20 cellular contexts compared by ENCODE assay signal in genomic region chr1:45890078-45890477, GRCh38.
DNase-seq lines count a peak whose midpoint lies in the region; ATAC-seq and TF ChIP-seq lines count a peak whose summit lies in the region.
"Had no signal": no experiment of that assay in that cellular context is flagged by ENCODE, and none has a peak within 500 bp of the region (broad histone marks: within the 10 kb centered on the region; RNA-seq: fewer than 3 reads in every experiment).

No MANE protein-coding gene starts in this region.

- H3K9me3 Mint-ChIP-seq in activated T-cell treated with anti-CD3 and anti-CD28 coated beads, Interleukin-2, amount 50 U/mL, for 72 hours: peaks cover 0 to 2% of the 10 kb centered on the region in 2 donors
- peaks cover 12% of the 10 kb centered on the region for H3K9me3 Mint-ChIP-seq in nephron progenitor cell
- H3K9me3 Mint-ChIP-seq: CD8-positive, alpha-beta T cell had no signal

- H3K36me3 ChIP-seq in Panc1 (ENCODE audit: control insufficient read depth, insufficient read depth, low read length): no peaks in the 10 kb centered on the region
- H3K36me3 ChIP-seq: HAP-1 had no signal

- DNase-seq in activated T-cell treated with anti-CD3 and anti-CD28 coated beads, Interleukin-2, amount 50 U/mL, for 72 hours: no peak
- DNase-seq in activated T-cell treated with anti-CD3 and anti-CD28 coated beads, Interleukin-2, amount 50 U/mL, for 48 hours: no peak
- no peak for DNase-seq in Panc1 (ENCODE audit: low read depth, low spot score)
- no peak for DNase-seq in nephron progenitor cell
- no peak for DNase-seq in mesenteric fat pad (ENCODE audit: low spot score)
- no peak for DNase-seq in NCI-H446 treated with DMSO at 0.1 percent for 48 hours (lab: John Stamatoyannopoulos, UW)
- no peak for DNase-seq in NK-92 treated with Interleukin-12 subunit alpha and Interleukin-12 subunit beta, amount 100 ng/mL, for 24 hours (lab: John Stamatoyannopoulos, UW)
- DNase-seq: CD8-positive, alpha-beta T cell; DMS 273 treated with DMSO at 0.1 percent for 48 hours; DMS53; DND-41; EL; IMR-90 had no signal

- no peak overlapping the region for H3K4me3 Mint-ChIP-seq in activated T-cell treated with anti-CD3 and anti-CD28 coated beads, Interleukin-2, amount 50 U/mL, for 72 hours
- no peak overlapping the region for H3K4me3 Mint-ChIP-seq in nephron progenitor cell
- H3K4me3 Mint-ChIP-seq: B cell; CD8-positive, alpha-beta T cell had no signal

- H3K27ac Mint-ChIP-seq in activated T-cell treated with anti-CD3 and anti-CD28 coated beads, Interleukin-2, amount 50 U/mL, for 72 hours: peak overlapping the region; percentile 3
- peak overlapping the region; percentile 58 for H3K27ac Mint-ChIP-seq in nephron progenitor cell
- H3K27ac Mint-ChIP-seq: B cell; CD8-positive, alpha-beta T cell had no signal

- H3K4me1 Mint-ChIP-seq in activated T-cell treated with anti-CD3 and anti-CD28 coated beads, Interleukin-2, amount 50 U/mL, for 72 hours (ENCODE audit: low read depth): peaks cover 18% of the 10 kb centered on the region
- no peaks in the 10 kb centered on the region for H3K4me1 Mint-ChIP-seq in nephron progenitor cell
- H3K4me1 Mint-ChIP-seq: B cell had no signal

- intact Hi-C loops in Panc1 (cut with micrococcal nuclease; ENCODE audit: unreplicated experiment): no loop called here

- H3K4me3 ChIP-seq in Panc1 (ENCODE audit: low read depth in 2 of 2, low read length in 2 of 2): no peak overlapping the region
- H3K4me3 ChIP-seq: BLaER1 treated with 17β-estradiol and CSF1 and Interleukin-3, amounts not matched to agents 10 nM and 100 nM; GM12878; HAP-1; K562 had no signal

- CTCF ChIA-PET in Panc1 (lab: Charles Lee): interaction anchor here (0.6 kb wide), 1 partner anchor 513 kb away, joined by 3 read pairs; no protein-coding TSS in a partner anchor

- peaks cover 22% of the 10 kb centered on the region for H3K4me1 ChIP-seq in Panc1 (ENCODE audit: control insufficient read depth, insufficient read depth, low read length)
- H3K4me1 ChIP-seq: BLaER1 treated with 17β-estradiol and CSF1 and Interleukin-3, amounts not matched to agents 10 nM and 100 nM had no signal

- POLR2A ChIA-PET in Panc1 (lab: Charles Lee): no interaction called here

- peak overlapping the region; percentile 11; the same call in 1 of the 2 replicates for H3K27ac ChIP-seq in Panc1 (ENCODE audit: low read length)
- H3K27ac ChIP-seq: 22Rv1; BLaER1 treated with 17β-estradiol and CSF1 and Interleukin-3, amounts not matched to agents 10 nM and 100 nM; HL-60 had no signal

- H3K36me3 Mint-ChIP-seq in activated T-cell treated with anti-CD3 and anti-CD28 coated beads, Interleukin-2, amount 50 U/mL, for 72 hours (ENCODE audit: insufficient read depth in 2 of 2): peaks cover 3% of the 10 kb centered on the region in 2 donors
- peaks cover 30% of the 10 kb centered on the region for H3K36me3 Mint-ChIP-seq in nephron progenitor cell (ENCODE audit: low read depth)
- H3K36me3 Mint-ChIP-seq: CD8-positive, alpha-beta T cell had no signal

- ATAC-seq in activated T-cell treated with anti-CD3 and anti-CD28 coated beads, Interleukin-2, amount 50 U/mL, for 72 hours (replicated peaks in 1 of 2): no peak
- ATAC-seq in Panc1: no peak
- ATAC-seq: CD8-positive, alpha-beta T cell; GM12878; K562 had no signal

- H3K27me3 Mint-ChIP-seq in activated T-cell treated with anti-CD3 and anti-CD28 coated beads, Interleukin-2, amount 50 U/mL, for 72 hours (ENCODE audit: low read depth): no peaks in the 10 kb centered on the region
- no peaks in the 10 kb centered on the region for H3K27me3 Mint-ChIP-seq in nephron progenitor cell (ENCODE audit: low read depth, poor library complexity)
- H3K27me3 Mint-ChIP-seq: B cell had no signal

- no TSS peak for BruUV-seq in Panc1 (replicated peaks; lab: Mats Ljungman, UMichigan)

- TF ChIP-seq CTCF in Panc1 (IDR thresholded peaks at IDR 0.05) (no peak), nephron progenitor cell (IDR thresholded peaks at IDR 0.05) (no peak)

- in situ Hi-C loops in Panc1 (cut with HindIII; ENCODE audit: low pct_unique_long_range_greater_than_20kb, low sequenced_read_pairs): no loop called here

- H3K27me3 ChIP-seq in Panc1 (ENCODE audit: control insufficient read depth, insufficient read depth, low read length): no peaks in the 10 kb centered on the region

- H3K9me3 ChIP-seq in Panc1 (ENCODE audit: control insufficient read depth, insufficient read depth, low read depth, low read length): no peaks in the 10 kb centered on the region
- H3K9me3 ChIP-seq: HAP-1 had no signal
